ENCODE assay signal across 35 cellular contexts in the genomic region with DNA sequence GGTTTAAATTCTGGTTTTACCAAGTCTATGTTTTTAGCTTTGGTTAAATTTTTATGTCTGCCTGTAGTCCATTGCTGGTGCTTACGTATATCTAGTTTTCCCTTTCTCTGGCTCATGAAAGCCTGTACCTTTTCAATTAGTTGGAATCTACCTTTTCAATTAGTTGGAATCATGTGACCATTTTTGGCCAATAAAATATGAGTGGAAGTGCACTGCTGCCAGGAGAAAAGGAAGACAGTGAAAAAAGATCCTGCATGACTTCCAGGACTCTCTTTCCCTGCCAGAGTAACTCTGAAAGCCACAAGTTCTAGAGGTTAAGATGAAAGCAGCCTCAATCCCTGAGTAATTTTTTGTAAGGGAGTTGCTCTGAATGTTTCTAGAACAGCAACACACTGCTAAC. TPM values are rescaled to one million over a fixed set of nuclear protein-coding genes. Genes with fewer than 3 reads are reported as not detected.
"Had no signal": no experiment of that assay in that cellular context is flagged by ENCODE, and none has a peak within 500 bp of the region (broad histone marks: within the 10 kb centered on the region; RNA-seq: fewer than 3 reads in every experiment).

No MANE protein-coding gene starts in this region.

- DNase-seq: activated effector memory CD4-positive, alpha-beta T cell treated with anti-CD3 and anti-CD28 coated beads, Interleukin-2, amount 50 U/mL, for 16 hours; activated effector memory CD4-positive, alpha-beta T cell treated with Interleukin-2 at 50 U/mL for 16 hours; activated gamma-delta T cell; activated gamma-delta T cell treated with Interleukin-2 at 50 U/mL for 16 hours; activated naive CD4-positive, alpha-beta T cell; activated naive CD4-positive, alpha-beta T cell treated with anti-CD3 and anti-CD28 coated beads for 36 hours; activated naive CD4-positive, alpha-beta T cell treated with anti-CD3 and anti-CD28 coated beads, Interleukin-2, amount 10 ng/mL, durations not matched to agents 7 days and 5 days; activated naive CD4-positive, alpha-beta T cell treated with anti-CD3 and anti-CD28 coated beads, Interleukin-2, amount 50 U/mL, for 16 hours; activated naive CD4-positive, alpha-beta T cell treated with Interleukin-2 at 50 U/mL for 16 hours; activated naive CD8-positive, alpha-beta T cell treated with anti-CD3 and anti-CD28 coated beads for 36 hours; activated naive CD8-positive, alpha-beta T cell treated with anti-CD3 and anti-CD28 coated beads, Interleukin-2, amount 10 ng/mL, durations not matched to agents 7 days and 5 days; activated naive CD8-positive, alpha-beta T cell treated with anti-CD3 and anti-CD28 coated beads, Interleukin-2, amount 50 U/mL, for 24 hours; activated T-cell treated with anti-CD3 and anti-CD28 coated beads, Interleukin-2, amount 50 U/mL, for 24 hours; activated T-cell treated with anti-CD3 and anti-CD28 coated beads, Interleukin-2, amount 50 U/mL, for 4 hours; activated T-cell treated with anti-CD3 and anti-CD28 coated beads, Interleukin-2, amount 50 U/mL, for 48 hours; activated T-cell treated with anti-CD3 and anti-CD28 coated beads, Interleukin-2, amount 50 U/mL, for 72 hours; adrenal gland; amygdala; anterior cingulate cortex; aorta; body of pancreas; brain microvascular endothelial cell; caudate nucleus; central memory CD4-positive, alpha-beta T cell; cerebellar nuclear complex had no signal

- H3K4me3 ChIP-seq: adrenal gland, ascending aorta, body of pancreas, breast epithelium, cardiac muscle cell had no signal

- H3K27me3 ChIP-seq: ascending aorta had no signal

- H3K9me3 ChIP-seq: adrenal gland, ascending aorta, body of pancreas, breast epithelium had no signal

- H3K4me1 ChIP-seq: adrenal gland, ascending aorta had no signal

- ATAC-seq: activated naive CD4-positive, alpha-beta T cell treated with anti-CD3 and anti-CD28 coated beads, Interleukin-2, amount 50 U/mL, for 72 hours; activated naive CD8-positive, alpha-beta T cell treated with anti-CD3 and anti-CD28 coated beads, Interleukin-2, amount 50 U/mL, for 24 hours; activated T-cell treated with anti-CD3 and anti-CD28 coated beads, Interleukin-2, amount 50 U/mL, for 4 hours; activated T-cell treated with anti-CD3 and anti-CD28 coated beads, Interleukin-2, amount 50 U/mL, for 72 hours; activated T-helper 17 cell treated with anti-CD3 and anti-CD28 coated beads, Interleukin-2, amount 50 U/mL, for 72 hours; body of pancreas had no signal

- H3K27ac ChIP-seq: adrenal gland, ascending aorta, body of pancreas, brain microvascular endothelial cell, breast epithelium, cardiac muscle cell had no signal

- FAIRE-seq: astrocyte, bronchial epithelial cell had no signal

- H3K36me3 ChIP-seq: adrenal gland, ascending aorta, brain microvascular endothelial cell, breast epithelium, cardiac muscle cell had no signal

RNA-seq across cellular contexts. Expression of gene GRIK1, which starts 2.2 kb away (rescaled TPM):
- total RNA-seq: activated naive CD4-positive, alpha-beta T cell treated with anti-CD3 and anti-CD28 coated beads for 36 hours; activated naive CD4-positive, alpha-beta T cell treated with anti-CD3 and anti-CD28 coated beads, Interleukin-2, amount 50 U/mL, for 72 hours; activated naive CD8-positive, alpha-beta T cell treated with anti-CD3 and anti-CD28 coated beads for 36 hours; activated naive CD8-positive, alpha-beta T cell treated with anti-CD3 and anti-CD28 coated beads, Interleukin-2, amount 10 ng/mL, durations not matched to agents 7 days and 5 days; activated T-cell treated with anti-CD3 and anti-CD28 coated beads, Interleukin-2, amount 50 U/mL, for 4 hours; activated T-cell treated with anti-CD3 and anti-CD28 coated beads, Interleukin-2, amount 50 U/mL, for 72 hours; activated T-helper 1 cell treated with anti-CD3 and anti-CD28 coated beads, Interleukin-12 subunit alpha, Interleukin-12 subunit beta, Interleukin-2, Interleukin-4 antibody, amounts not matched to agents 30 ng/mL and 10 ng/mL and 1 ng/mL, durations not matched to agents 14 hours and 24 hours and 36 hours; activated T-helper 17 cell treated with anti-CD3 and anti-CD28 coated beads, Interleukin-2, amount 50 U/mL, for 72 hours; activated T-helper 2 cell treated with anti-CD3 and anti-CD28 coated beads, Interferon-gamma antibody, Interleukin-2, Interleukin-4, amounts not matched to agents 10 μg/mL and 5 μg/mL and 100 μg/mL, durations not matched to agents 14 hours and 24 hours and 36 hours; aorta; ascending aorta; astrocyte; bronchial epithelial cell; cardiac muscle cell; cardiac septum had no signal
- polyA plus RNA-seq: aorta had no signal
